Comparison of ENCODE assay signal across 31 cellular contexts in genomic region chr4:174697896-174698295, GRCh38.
"Had no signal": no experiment of that assay in that cellular context is flagged by ENCODE, and none has a peak within 500 bp of the region (broad histone marks: within the 10 kb centered on the region; RNA-seq: fewer than 3 reads in every experiment).

No MANE protein-coding gene starts in this region.

- H3K4me1 ChIP-seq: ascending aorta, body of pancreas, Peyer's patch, SJSA1 had no signal

- DNase-seq: activated CD4-positive, alpha-beta T cell treated with anti-CD3 and anti-CD28 coated beads for 48 hours; activated CD4-positive, alpha-beta T cell treated with anti-CD3 and anti-CD28 coated beads, Interleukin-2, amount 50 U/mL, for 4 hours; activated CD4-positive, CD25-positive, alpha-beta regulatory T cell treated with anti-CD3 and anti-CD28 coated beads, Interleukin-2, amount 50 U/mL, for 72 hours; activated CD8-positive, alpha-beta memory T cell treated with anti-CD3 and anti-CD28 coated beads, Interleukin-2, amount 50 U/mL, for 48 hours; activated CD8-positive, alpha-beta T cell treated with anti-CD3 and anti-CD28 coated beads, Interleukin-2, amount 10 ng/mL, durations not matched to agents 7 days and 5 days; activated effector memory CD4-positive, alpha-beta T cell treated with Interleukin-2 at 50 U/mL for 16 hours; activated naive CD4-positive, alpha-beta T cell; activated T-cell treated with anti-CD3 and anti-CD28 coated beads, Interleukin-2, amount 50 U/mL, for 1 hour; amniotic stem cell; body of pancreas; central memory CD4-positive, alpha-beta T cell; NCI-H1092 treated with DMSO at 0.1 percent for 48 hours; NCI-H1417 treated with DMSO at 0.1 percent for 48 hours; NCI-H1694; NCI-H2029; NCI-H2107; NCI-H2171 treated with DMSO at 0.1 percent for 48 hours; NCI-H345; NCI-H510A; NCI-H526 treated with DMSO at 0.1 percent for 48 hours; NCI-H82; NK-92 treated with Interleukin-12 subunit alpha and Interleukin-12 subunit beta, amount 100 ng/mL, for 24 hours; Peyer's patch; SHP77 had no signal

- H3K4me1 Mint-ChIP-seq: activated naive CD4-positive, alpha-beta T cell treated with anti-CD3 and anti-CD28 coated beads, Interleukin-2, amount 50 U/mL, for 24 hours; WTC11 had no signal

- H3K9me3 ChIP-seq: ascending aorta, body of pancreas, Peyer's patch, SJSA1 had no signal

- H3K27ac ChIP-seq: ascending aorta, body of pancreas, KMS-11, Peyer's patch, SJSA1 had no signal

- H3K27me3 ChIP-seq: ascending aorta, body of pancreas, Peyer's patch, SJSA1 had no signal

- H3K27me3 Mint-ChIP-seq: activated naive CD4-positive, alpha-beta T cell treated with anti-CD3 and anti-CD28 coated beads, Interleukin-2, amount 50 U/mL, for 24 hours had no signal

- H3K4me3 ChIP-seq: ascending aorta, body of pancreas, Peyer's patch, SJSA1 had no signal

- H3K27ac Mint-ChIP-seq: activated CD8-positive, alpha-beta T cell treated with anti-CD3 and anti-CD28 coated beads, Interleukin-2, amount 10 ng/mL, durations not matched to agents 7 days and 5 days; activated naive CD4-positive, alpha-beta T cell treated with anti-CD3 and anti-CD28 coated beads, Interleukin-2, amount 50 U/mL, for 24 hours; activated T-helper 1 cell treated with anti-CD3 and anti-CD28 coated beads, Interleukin-12 subunit alpha, Interleukin-12 subunit beta, Interleukin-2, Interleukin-4 antibody, amounts not matched to agents 30 ng/mL and 10 ng/mL and 1 ng/mL, durations not matched to agents 14 hours and 24 hours and 36 hours; T-helper 1 cell treated with Interleukin-12 subunit alpha and Interleukin-12 subunit beta and Interleukin-4 antibody, amounts not matched to agents 30 μg/mL and 1 μg/mL, for 36 hours; WTC11 had no signal

- ATAC-seq: activated CD8-positive, alpha-beta T cell treated with anti-CD3 and anti-CD28 coated beads, Interleukin-2, amount 10 ng/mL, durations not matched to agents 7 days and 5 days; body of pancreas; WTC11 had no signal

- H3K9me3 Mint-ChIP-seq: activated naive CD4-positive, alpha-beta T cell treated with anti-CD3 and anti-CD28 coated beads, Interleukin-2, amount 50 U/mL, for 24 hours; activated T-helper 1 cell treated with anti-CD3 and anti-CD28 coated beads, Interleukin-12 subunit alpha, Interleukin-12 subunit beta, Interleukin-2, Interleukin-4 antibody, amounts not matched to agents 30 ng/mL and 10 ng/mL and 1 ng/mL, durations not matched to agents 14 hours and 24 hours and 36 hours; T-helper 1 cell treated with Interleukin-12 subunit alpha and Interleukin-12 subunit beta and Interleukin-4 antibody, amounts not matched to agents 30 μg/mL and 1 μg/mL, for 36 hours had no signal

- H3K4me3 Mint-ChIP-seq: activated CD8-positive, alpha-beta T cell treated with anti-CD3 and anti-CD28 coated beads, Interleukin-2, amount 10 ng/mL, durations not matched to agents 7 days and 5 days; activated naive CD4-positive, alpha-beta T cell treated with anti-CD3 and anti-CD28 coated beads, Interleukin-2, amount 50 U/mL, for 24 hours; activated T-helper 1 cell treated with anti-CD3 and anti-CD28 coated beads, Interleukin-12 subunit alpha, Interleukin-12 subunit beta, Interleukin-2, Interleukin-4 antibody, amounts not matched to agents 30 ng/mL and 10 ng/mL and 1 ng/mL, durations not matched to agents 14 hours and 24 hours and 36 hours; T-helper 1 cell treated with Interleukin-12 subunit alpha and Interleukin-12 subunit beta and Interleukin-4 antibody, amounts not matched to agents 30 μg/mL and 1 μg/mL, for 36 hours; WTC11 had no signal

- H3K36me3 ChIP-seq: ascending aorta, Peyer's patch, SJSA1 had no signal

- H3K36me3 Mint-ChIP-seq: activated naive CD4-positive, alpha-beta T cell treated with anti-CD3 and anti-CD28 coated beads, Interleukin-2, amount 50 U/mL, for 24 hours had no signal
